Comparison of ENCODE assay signal across 19 cellular contexts in the genomic region with DNA sequence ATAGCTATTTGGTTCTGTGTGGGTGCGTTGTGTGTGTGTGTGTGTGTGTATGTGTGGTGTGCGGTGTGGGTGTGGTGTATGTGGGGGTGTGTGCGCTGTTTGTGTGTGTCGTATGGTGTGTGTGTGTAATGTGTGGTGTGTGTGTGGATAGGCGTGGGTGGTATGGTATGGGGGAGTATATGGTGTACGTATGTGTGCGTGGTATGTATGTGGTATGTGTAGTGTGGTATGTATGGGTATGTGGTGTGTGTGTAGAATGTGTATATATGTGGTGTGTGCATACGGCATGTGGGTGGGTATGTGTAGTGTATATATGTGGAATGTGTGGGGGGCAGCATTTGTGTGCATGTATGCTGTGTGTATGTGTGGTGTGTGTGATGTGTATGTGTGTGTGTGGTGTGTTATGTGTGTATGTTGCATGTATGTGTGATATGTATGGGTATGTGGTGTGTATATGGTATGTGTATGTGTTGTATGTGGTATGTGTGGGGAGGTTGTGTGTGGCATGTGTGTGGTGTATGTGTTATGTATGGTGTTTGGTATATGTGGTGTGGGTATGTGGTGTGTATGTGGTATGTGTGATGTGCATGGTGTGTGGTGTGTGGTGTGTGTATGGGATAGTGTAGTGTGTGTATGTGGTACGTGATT. TPM values are rescaled to one million over a fixed set of nuclear protein-coding genes. Genes with fewer than 3 reads are reported as not detected.
A peak's percentile ranks its signal among the peaks of the same experiment; 100 is the strongest.
DNase-seq lines count a peak whose midpoint lies in the region; ATAC-seq, FAIRE-seq and TF ChIP-seq lines count a peak whose summit lies in the region.
"Had no signal": no experiment of that assay in that cellular context is flagged by ENCODE, and none has a peak within 500 bp of the region (broad histone marks: within the 10 kb centered on the region; RNA-seq: fewer than 3 reads in every experiment).

No MANE protein-coding gene starts in this region.

- TF ChIP-seq CTCF in H1 (IDR thresholded peaks at IDR 0.05; ENCODE audit: control extremely low read depth in 1 of 3, insufficient read depth in 1 of 3, low read depth in 1 of 3, low read length in 3 of 3) (no peak), sigmoid colon (IDR thresholded peaks at IDR 0.05) (no peak), osteoblast (IDR thresholded peaks at IDR 0.05; ENCODE audit: extremely low read depth, low read depth, low read length) (no peak)

- no peak for ATAC-seq in HG02884 (IDR thresholded peaks at IDR 0.05; ENCODE audit: unreplicated experiment)
- no peak for ATAC-seq in GM18498 (IDR thresholded peaks at IDR 0.05; ENCODE audit: unreplicated experiment)
- ATAC-seq: A549, GM23338 had no signal

- no peak overlapping the region for H4K12ac ChIP-seq in trophoblast cell (ENCODE audit: low read depth, low read length)

- H3K14ac ChIP-seq in H1 (ENCODE audit: insufficient read length) (no peak overlapping the region), trophoblast cell (ENCODE audit: low read length) (no peak overlapping the region)

- no peak overlapping the region for H3K4me2 ChIP-seq in H1 (ENCODE audit: insufficient read depth in 1 of 2, low read depth in 2 of 2, low read length in 2 of 2)
- H3K4me2 ChIP-seq in trophoblast cell (ENCODE audit: low read length), result no peak overlapping the region
- no peak overlapping the region for H3K4me2 ChIP-seq in osteoblast (ENCODE audit: insufficient read depth, low read length)
- H3K4me2 ChIP-seq: A549, GM23338, KMS-11 had no signal

- 0 out of 2 replicates have a peak overlapping the region, but pooled peaks have one; percentile 73 for H2BK15ac ChIP-seq in H1 (ENCODE audit: low read length)

- H3K79me1 ChIP-seq in H1 (ENCODE audit: low read depth, low read length) (peaks cover 2% of the 10 kb centered on the region; the same call in 1 of the 2 replicates), trophoblast cell (ENCODE audit: low read length) (no peaks in the 10 kb centered on the region)

- H3K4ac ChIP-seq in H1 (replicated peaks; ENCODE audit: insufficient read length, low read depth, low read length) (no peak overlapping the region), trophoblast cell (ENCODE audit: low read depth, low read length) (no peak overlapping the region)

- no peak overlapping the region for H2BK20ac ChIP-seq in H1 (ENCODE audit: low read length)

- H4K91ac ChIP-seq in H1 (replicated peaks; ENCODE audit: insufficient read length, low read length) (peak overlapping the region; percentile 72), trophoblast cell (ENCODE audit: low read depth, low read length) (no peak overlapping the region)

- H2BK12ac ChIP-seq in H1 (ENCODE audit: low read depth, low read length) (no peak overlapping the region), trophoblast cell (ENCODE audit: low read length) (no peak overlapping the region)

- WGBS in H1 (ENCODE audit: extremely low coverage in 1 of 2, insufficient coverage in 1 of 2, insufficient read length in 1 of 2, insufficient replicate concordance in 2 of 2, low coverage in 1 of 2, low lambda C conversion rate in 2 of 2, missing lambda C conversion rate in 1 of 2), 2 experiments, result 88 to 100% methylated on average over 6 to 9 of the region's 9 CpGs
- WGBS in trophoblast cell (ENCODE audit: extremely low coverage, insufficient coverage, insufficient read length), result 100% methylated on average over 8 of the region's 9 CpGs
- WGBS in sigmoid colon, 2 donors, result 94 to 95% methylated on average over 9 of the region's 9 CpGs

- DNase-seq in GM18507 (ENCODE audit: extremely low spot score, insufficient read length, low read depth) (no peak), HTR-8/SVneo (ENCODE audit: insufficient read length, low spot score) (no peak), H1 (ENCODE audit: low read depth in 1 of 2, low spot score in 2 of 2) (no peak), trophoblast cell (no peak), sigmoid colon (no peak), osteoblast (ENCODE audit: insufficient read length, low spot score, missing footprints) (no peak)
- DNase-seq: BE2C; CD4-positive, alpha-beta memory T cell; DMS79 treated with DMSO at 0.1 percent for 48 hours; EL; H9 had no signal

- no peak for TF ChIP-seq EP300 in H1 (IDR thresholded peaks at IDR 0.05; ENCODE audit: borderline replicate concordance in 1 of 2, low read depth in 2 of 2, low read length in 2 of 2)
- no peak for TF ChIP-seq EP300 in sigmoid colon (IDR thresholded peaks at IDR 0.05)

- H2BK5ac ChIP-seq in H1 (ENCODE audit: low read depth, low read length), result peak overlapping the region; percentile 40
- H2BK5ac ChIP-seq in trophoblast cell (ENCODE audit: low read depth, low read length, poor library complexity), result no peak overlapping the region

- intact Hi-C loops in sigmoid colon (cut with DNase I), result no loop called here

- H3K4me3 ChIP-seq in H1 (ENCODE audit: extremely low read depth in 1 of 4, insufficient read depth in 2 of 4, low read depth in 3 of 4, low read length in 4 of 4) (no peak overlapping the region), trophoblast cell (ENCODE audit: low read depth, low read length) (peak overlapping the region; percentile 54), sigmoid colon (no peak overlapping the region), osteoblast (ENCODE audit: insufficient read depth, low read length) (no peak overlapping the region)
- H3K4me3 ChIP-seq: A549, GM23338 had no signal

- peak overlapping the region; percentile 80 for H3K56ac ChIP-seq in H1 (replicated peaks; ENCODE audit: insufficient read length, low read depth, low read length)

- no peak overlapping the region for H2BK120ac ChIP-seq in H1 (replicated peaks; ENCODE audit: low read depth, low read length)
- H2BK120ac ChIP-seq in trophoblast cell (ENCODE audit: insufficient read depth, low read length, poor library complexity), result no peak overlapping the region

- POLR2A ChIA-PET in H1 (lab: Charles Lee; ENCODE audit: partially characterized antibody), result interaction anchor here (1.3 kb wide), 2 partner anchors 15 to 19 kb away, joined by 3 to 4 read pairs; no protein-coding TSS in a partner anchor

- H3K23me2 ChIP-seq in H1 (ENCODE audit: low read depth, low read length), result peaks cover 9% of the 10 kb centered on the region

- H3K18ac ChIP-seq in H1 (ENCODE audit: extremely low read depth, low read length), result no peak overlapping the region
- no peak overlapping the region for H3K18ac ChIP-seq in trophoblast cell (ENCODE audit: low read length)

- no peak for TF ChIP-seq RAD21 in H1 (IDR thresholded peaks at IDR 0.05 in 1 of 2, conservative IDR thresholded peaks at IDR 0.05 in 1 of 2; ENCODE audit: low read depth in 2 of 2, low read length in 2 of 2)

- H3K79me2 ChIP-seq in H1 (ENCODE audit: control insufficient read depth in 1 of 2, insufficient read depth in 2 of 2, low read length in 2 of 2), result no peaks in the 10 kb centered on the region
- H3K79me2 ChIP-seq in trophoblast cell (ENCODE audit: control insufficient read depth, insufficient read depth, low read length, poor library complexity), result no peaks in the 10 kb centered on the region
- H3K79me2 ChIP-seq in osteoblast (ENCODE audit: insufficient read depth, low read length), result no peaks in the 10 kb centered on the region

- H3K36me3 ChIP-seq in H1 (ENCODE audit: control insufficient read depth in 2 of 4, insufficient read depth in 4 of 4, low read length in 3 of 4) (no peaks in the 10 kb centered on the region; a peak in 1 of 8 replicates), trophoblast cell (ENCODE audit: control insufficient read depth in 1 of 2, insufficient read depth in 2 of 2, low read length in 2 of 2) (no peaks in the 10 kb centered on the region), sigmoid colon (no peaks in the 10 kb centered on the region), osteoblast (ENCODE audit: insufficient read depth, low read length) (no peaks in the 10 kb centered on the region)

- H4K5ac ChIP-seq in H1 (ENCODE audit: insufficient read length, low read depth, low read length), result no peak overlapping the region

- CTCF ChIA-PET in H1 (lab: Charles Lee; ENCODE audit: partially characterized antibody), result no interaction called here

- TF ChIP-seq POLR2A in H1 (IDR thresholded peaks at IDR 0.05; ENCODE audit: control extremely low read depth in 1 of 2, low read depth in 2 of 2, low read length in 2 of 2) (no peak), sigmoid colon (IDR thresholded peaks at IDR 0.05) (no peak)

- FAIRE-seq in GM18507 (lab: Jason Lieb, UNC), result peak; percentile 35
- peak; percentile 99 for FAIRE-seq in HTR-8/SVneo (lab: Jason Lieb, UNC)
- no peak for FAIRE-seq in H1 (lab: Jason Lieb, UNC)
- FAIRE-seq: A549, G401.6 had no signal

- H3K23ac ChIP-seq in H1 (ENCODE audit: insufficient read length), result no peak overlapping the region
- peak overlapping the region; percentile 55 for H3K23ac ChIP-seq in trophoblast cell (ENCODE audit: low read length)

- H4K8ac ChIP-seq in H1 (ENCODE audit: extremely low read depth, insufficient read depth, low read length) (no peak overlapping the region), trophoblast cell (ENCODE audit: low read depth, low read length) (no peak overlapping the region)

- H3K27ac ChIP-seq in H1 (ENCODE audit: low read depth, low read length) (no peak overlapping the region), trophoblast cell (ENCODE audit: low read depth, low read length) (no peak overlapping the region), sigmoid colon (no peak overlapping the region), osteoblast (ENCODE audit: low read depth, low read length) (no peak overlapping the region)
- H3K27ac ChIP-seq: A549, C4-2B, HL-60, KMS-11 had no signal

- H2AFZ ChIP-seq in H1 (ENCODE audit: low read length) (no peak overlapping the region), trophoblast cell (ENCODE audit: insufficient read depth, low read length, poor library complexity) (no peak overlapping the region), osteoblast (ENCODE audit: low read length) (no peak overlapping the region)
- H2AFZ ChIP-seq: GM23338 had no signal

- peak overlapping the region; percentile 76; the same call in 1 of the 2 replicates for H2AK5ac ChIP-seq in H1 (ENCODE audit: low read depth, low read length)
- H2AK5ac ChIP-seq in trophoblast cell (ENCODE audit: low read length), result no peak overlapping the region

- no peaks in the 10 kb centered on the region for H3K27me3 ChIP-seq in H1 (replicated peaks in 1 of 4; ENCODE audit: control insufficient read depth in 3 of 4, extremely low read depth in 1 of 4, insufficient read depth in 3 of 4, low read length in 3 of 4)
- no peaks in the 10 kb centered on the region for H3K27me3 ChIP-seq in trophoblast cell (ENCODE audit: insufficient read depth, low read length)
- no peaks in the 10 kb centered on the region for H3K27me3 ChIP-seq in sigmoid colon
- H3K27me3 ChIP-seq in osteoblast (ENCODE audit: insufficient read depth, low read length), result peaks cover 3% of the 10 kb centered on the region
- H3K27me3 ChIP-seq: BE2C had no signal

- H3K9ac ChIP-seq in H1 (replicated peaks in 1 of 4; ENCODE audit: extremely low read depth in 1 of 4, low read depth in 3 of 4, low read length in 3 of 4), result no peak overlapping the region
- H3K9ac ChIP-seq in trophoblast cell (ENCODE audit: low read length), result no peak overlapping the region
- H3K9ac ChIP-seq: KMS-11 had no signal

- H3K4me1 ChIP-seq in H1 (replicated peaks in 1 of 4; ENCODE audit: control insufficient read depth in 3 of 4, insufficient read depth in 4 of 4, low read length in 3 of 4) (no peaks in the 10 kb centered on the region), trophoblast cell (ENCODE audit: control insufficient read depth in 1 of 2, insufficient read depth in 2 of 2, low read length in 2 of 2) (no peaks in the 10 kb centered on the region), sigmoid colon (no peaks in the 10 kb centered on the region), osteoblast (ENCODE audit: insufficient read depth, low read length) (no peaks in the 10 kb centered on the region)
- H3K4me1 ChIP-seq: A549, BE2C had no signal

- peaks cover 0 to 7% of the 10 kb centered on the region in 2 experiments for H4K20me1 ChIP-seq in H1 (replicated peaks in 1 of 2; ENCODE audit: control insufficient read depth in 1 of 2, insufficient read depth in 2 of 2, low read length in 2 of 2)
- no peaks in the 10 kb centered on the region for H4K20me1 ChIP-seq in osteoblast (ENCODE audit: insufficient read depth, low read length)

- H3K9me3 ChIP-seq in H1 (ENCODE audit: insufficient read depth in 2 of 2, low read depth in 1 of 2, low read length in 1 of 2) (peaks cover 0 to 2% of the 10 kb centered on the region in 2 experiments; a peak in 1 of 4 replicates), trophoblast cell (ENCODE audit: insufficient read depth, low read depth, low read length) (peaks cover 2% of the 10 kb centered on the region), sigmoid colon (no peaks in the 10 kb centered on the region), osteoblast (ENCODE audit: low read depth, low read length) (no peaks in the 10 kb centered on the region)
- H3K9me3 ChIP-seq: A549, BE2C had no signal

RNA-seq across cellular contexts. Expression of gene XRCC5, which starts 10.3 kb away (rescaled TPM):
- total RNA-seq in H1 (2021; fragmentation: NEBNext Ultra II Directional; extraction: Animal tissue kit (Norgen Biotek cat#: 25700)), result 597 and 644 TPM in 2 replicates
- polyA plus RNA-seq in H1 (2011; rRNA removed) (244 and 308 TPM in 2 replicates), sigmoid colon (100 to 1,000 TPM in 1 of 3 donors, 10 to 100 TPM in 2; 70.3 to 111 (median 86.0) TPM)
- polyA plus RNA-seq in H1 (2011; cell fraction: cytosol; rRNA removed), result 269 TPM
- 298 TPM for polyA plus RNA-seq in H1 (2011; cell fraction: nucleus; rRNA removed)
- 375 to 610 TPM (median 456 TPM) in 4 replicates for polyA plus RNA-seq in H1 (2012, experiment 1 of 2)
- polyA plus RNA-seq in H1 (2012, experiment 2 of 2), result 36.0 TPM
- 317 TPM for polyA plus RNA-seq in H1 (2013, experiment 1 of 2)
- 314 TPM for polyA plus RNA-seq in H1 (2013, experiment 2 of 2)
- 1,761 and 2,919 TPM in 2 replicates for polyA minus RNA-seq in H1 (2011; rRNA and poly(A)+ RNA removed)
- polyA minus RNA-seq in H1 (2011; cell fraction: cytosol; rRNA and poly(A)+ RNA removed), result 272 TPM
- polyA minus RNA-seq in H1 (2011; cell fraction: nucleus; rRNA and poly(A)+ RNA removed), result 631 TPM
- 193 and 196 TPM in 2 replicates for polyA plus RNA-seq in trophoblast cell (2013)
- total RNA-seq in sigmoid colon (100 to 1,000 TPM in 3 of 4 donors, 10 to 100 TPM in 1; 92.5 to 152 (median 137) TPM), osteoblast (203 and 204 TPM in 2 replicates)

RNA-seq across cellular contexts. Expression of gene TMEM169, which starts 17.1 kb away (rescaled TPM):
- 2.4 and 2.5 TPM in 2 replicates for total RNA-seq in H1 (2021; fragmentation: NEBNext Ultra II Directional; extraction: Animal tissue kit (Norgen Biotek cat#: 25700))
- polyA plus RNA-seq in H1 (2011; rRNA removed) (0.41 and 0.75 TPM in 2 replicates), sigmoid colon (under 1 TPM in 1 of 3 donors, not detected in 2; 0.80 TPM)
- 0.89 TPM for polyA plus RNA-seq in H1 (2011; cell fraction: cytosol; rRNA removed)
- polyA plus RNA-seq in H1 (2011; cell fraction: nucleus; rRNA removed), result 0.77 TPM
- polyA plus RNA-seq in H1 (2012, experiment 1 of 2), result 1.1 to 2.0 TPM (median 1.7 TPM) in 4 replicates
- polyA plus RNA-seq in H1 (2012, experiment 2 of 2), result 0.60 TPM
- polyA plus RNA-seq in H1 (2013, experiment 1 of 2), result 3.5 TPM
- 3.3 TPM for polyA plus RNA-seq in H1 (2013, experiment 2 of 2)
- 0.68 and 4.0 TPM in 2 replicates for polyA minus RNA-seq in H1 (2011; rRNA and poly(A)+ RNA removed)
- 3.1 TPM for polyA minus RNA-seq in H1 (2011; cell fraction: cytosol; rRNA and poly(A)+ RNA removed)
- 0.80 TPM for polyA minus RNA-seq in H1 (2011; cell fraction: nucleus; rRNA and poly(A)+ RNA removed)
- 0.33 and 0.47 TPM in 2 replicates for polyA plus RNA-seq in trophoblast cell (2013)
- total RNA-seq in sigmoid colon (1 to 10 TPM in 2 of 4 donors, under 1 TPM in 1, not detected in 1; 0.82 to 1.4 (median 1.1) TPM), osteoblast (0.36 and 0.88 TPM in 2 replicates)

RNA-seq across cellular contexts. Expression of gene PECR, which starts 17.2 kb away (rescaled TPM):
- 17.5 and 19.2 TPM in 2 replicates for total RNA-seq in H1 (2021; fragmentation: NEBNext Ultra II Directional; extraction: Animal tissue kit (Norgen Biotek cat#: 25700))
- polyA plus RNA-seq in H1 (2011; rRNA removed) (15.3 and 15.9 TPM in 2 replicates), sigmoid colon (10 to 100 TPM; 15.6 to 25.9 (median 16.8) TPM)
- 15.0 TPM for polyA plus RNA-seq in H1 (2011; cell fraction: cytosol; rRNA removed)
- 25.3 TPM for polyA plus RNA-seq in H1 (2011; cell fraction: nucleus; rRNA removed)
- 17.2 to 20.7 TPM (median 17.4 TPM) in 4 replicates for polyA plus RNA-seq in H1 (2012, experiment 1 of 2)
- 11.2 TPM for polyA plus RNA-seq in H1 (2012, experiment 2 of 2)
- polyA plus RNA-seq in H1 (2013, experiment 1 of 2), result 9.3 TPM
- polyA plus RNA-seq in H1 (2013, experiment 2 of 2), result 8.6 TPM
- polyA minus RNA-seq in H1 (2011; rRNA and poly(A)+ RNA removed), result 28.2 and 53.7 TPM in 2 replicates
- polyA minus RNA-seq in H1 (2011; cell fraction: cytosol; rRNA and poly(A)+ RNA removed), result 12.9 TPM
- polyA minus RNA-seq in H1 (2011; cell fraction: nucleus; rRNA and poly(A)+ RNA removed), result 27.9 TPM
- 1.9 and 2.2 TPM in 2 replicates for polyA plus RNA-seq in trophoblast cell (2013)
- total RNA-seq in sigmoid colon (10 to 100 TPM in 2 of 4 donors, 1 to 10 TPM in 2; 5.0 to 13.9 (median 10.3) TPM), osteoblast (9.7 and 10.1 TPM in 2 replicates)
